ENCODE assay signal across 1 cellular context in the genomic region with DNA sequence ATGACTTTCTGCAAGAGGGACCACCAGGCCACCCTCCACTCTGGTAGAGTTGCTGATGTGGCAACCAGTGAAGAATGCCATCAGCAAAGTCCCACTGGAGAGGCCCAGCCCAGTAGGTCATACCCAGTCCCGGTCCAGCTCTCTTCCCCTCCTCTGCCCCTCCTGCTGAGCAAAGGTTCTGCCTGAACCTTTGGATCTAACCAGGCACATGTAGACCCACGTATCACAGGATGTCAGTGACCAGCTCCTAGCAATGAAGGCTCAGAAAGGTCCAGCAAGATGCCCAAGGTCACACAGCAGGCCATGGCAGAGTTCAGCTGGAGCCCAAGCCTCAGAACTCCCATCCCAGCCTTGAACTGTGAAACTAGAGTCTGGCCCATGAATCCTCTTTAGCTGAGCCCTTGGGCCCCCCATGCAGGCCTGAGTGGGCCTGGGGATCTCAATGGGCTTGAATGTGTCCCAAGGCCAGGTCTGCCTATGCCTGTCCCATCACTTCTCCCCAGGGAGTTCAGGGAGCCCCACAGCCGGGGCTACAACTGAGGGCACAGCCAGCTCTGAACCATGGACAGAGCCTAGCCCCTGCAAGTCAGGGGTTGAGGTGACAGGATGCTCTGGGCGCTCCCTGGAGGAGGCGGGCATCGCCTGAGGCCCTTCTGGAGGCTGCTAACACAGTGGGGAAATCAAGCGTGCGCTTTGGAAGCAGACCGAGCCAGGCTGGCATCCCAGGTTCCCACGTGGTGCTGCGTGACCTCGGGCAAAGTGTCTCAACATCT.
TF ChIP-seq lines count a peak whose summit lies in the region.

No MANE protein-coding gene starts in this region.

TF ChIP-seq in HepG2, 621 proteins besides CTCF, POLR2A, EP300 and RAD21:
- TF ChIP-seq ZNF768 (CRISPR knock-in tag; IDR thresholded peaks at IDR 0.05) (peak; percentile 66), KDM1A (CRISPR knock-in tag; IDR thresholded peaks at IDR 0.05) (no peak)
